ENCODE assay signal across 35 cellular contexts in the genomic region with DNA sequence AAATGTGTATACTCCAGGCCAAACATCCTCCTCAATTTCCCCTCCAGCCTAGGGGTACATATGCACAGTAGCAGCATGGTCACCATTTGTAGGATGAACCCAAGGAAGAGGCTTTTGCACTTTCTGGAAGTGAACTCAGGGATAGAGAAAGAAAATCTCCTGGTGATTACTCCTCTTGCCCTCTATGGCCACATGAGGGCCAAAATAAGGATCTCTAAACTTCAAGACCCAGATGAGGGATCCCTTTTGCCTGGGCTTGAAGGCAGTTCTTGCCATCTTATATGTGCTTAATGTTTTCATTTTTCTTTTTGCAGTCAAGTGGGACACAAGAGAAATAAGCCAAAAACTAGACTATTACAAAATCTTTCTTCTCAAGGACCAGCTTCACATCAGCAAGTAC. TPM values are rescaled to one million over a fixed set of nuclear protein-coding genes. Genes with fewer than 3 reads are reported as not detected.
"Had no signal": no experiment of that assay in that cellular context is flagged by ENCODE, and none has a peak within 500 bp of the region (broad histone marks: within the 10 kb centered on the region; RNA-seq: fewer than 3 reads in every experiment).

No MANE protein-coding gene starts in this region.

- H3K27ac ChIP-seq: PC-9, RWPE1, SJSA1 had no signal

- H2AFZ ChIP-seq: PC-9 had no signal

- DNase-seq: Karpas-422, MM.1S, MV-4-11, NCI-H1092, NCI-H1105, NCI-H1417 treated with DMSO at 0.1 percent for 48 hours, NCI-H146, NCI-H1694, NCI-H187, NCI-H1930, NCI-H2029 treated with DMSO at 0.1 percent for 48 hours, NCI-H2081 treated with DMSO at 0.1 percent for 48 hours, NCI-H2107, NCI-H2171, NCI-H226, NCI-H446 treated with DMSO at 0.1 percent for 48 hours, NCI-H510A, NCI-H524, NCI-H526, NCI-H69, NCI-H748 treated with DMSO at 0.1 percent for 48 hours, NCI-H82, PC-9, SHP77, SK-N-SH, SW 1271, T-helper 1 cell had no signal

- H3K36me3 ChIP-seq: SJSA1 had no signal

- ATAC-seq: Panc1, Right ventricle myocardium inferior had no signal

- H3K4me3 ChIP-seq: PC-9, SJSA1 had no signal

- H3K9me3 ChIP-seq: SJSA1, SK-N-SH had no signal

- H3K4me2 ChIP-seq: PC-9, SK-N-SH had no signal

- H3K27me3 ChIP-seq: SJSA1 had no signal

- H3K9ac ChIP-seq: SK-N-SH had no signal

- H3K4me1 ChIP-seq: SJSA1 had no signal

RNA-seq across cellular contexts. Expression of a gene that starts 29.5 kb away (rescaled TPM):
- total RNA-seq: LHCN-M2, MCF 10A, OCI-LY7, PC-9, Right ventricle myocardium inferior, RPMI7951, SJSA1 had no signal
- polyA plus RNA-seq: SK-N-SH had no signal

RNA-seq across cellular contexts. Expression of a gene that starts 44.7 kb away (rescaled TPM):
- total RNA-seq: LHCN-M2, MCF 10A, OCI-LY7, PC-9, Right ventricle myocardium inferior, RPMI7951, SJSA1 had no signal
- polyA plus RNA-seq: SK-N-SH had no signal

RNA-seq across cellular contexts. Expression of a gene that starts 59.5 kb away (rescaled TPM):
- total RNA-seq: LHCN-M2, MCF 10A, OCI-LY7, PC-9, Right ventricle myocardium inferior, RPMI7951, SJSA1 had no signal
- polyA plus RNA-seq: SK-N-SH had no signal
